Comparison of ENCODE assay signal across 23 cellular contexts in the genomic region with DNA sequence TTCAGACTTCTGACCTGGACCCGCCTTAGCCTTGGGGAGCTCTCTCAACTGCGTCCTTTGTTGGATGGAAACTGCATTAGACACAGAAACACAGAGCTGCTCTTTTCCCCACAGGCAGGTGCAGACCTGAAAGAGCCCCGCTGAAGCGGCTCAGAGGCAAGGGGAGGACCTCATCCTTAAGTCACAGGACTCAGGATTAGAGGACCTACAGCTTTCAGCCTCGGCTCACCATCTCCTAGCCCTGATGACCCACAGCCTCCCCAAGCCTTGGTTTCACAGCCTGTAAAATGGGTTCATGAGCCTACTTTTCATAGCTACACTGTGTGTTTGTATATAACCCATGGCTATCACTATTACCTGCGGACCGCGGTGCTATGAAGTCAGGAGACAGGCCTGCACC. TPM values are rescaled to one million over a fixed set of nuclear protein-coding genes. Genes with fewer than 3 reads are reported as not detected.
DNase-seq lines count a peak whose midpoint lies in the region; ATAC-seq and TF ChIP-seq lines count a peak whose summit lies in the region.
"Had no signal": no experiment of that assay in that cellular context is flagged by ENCODE, and none has a peak within 500 bp of the region (broad histone marks: within the 10 kb centered on the region; RNA-seq: fewer than 3 reads in every experiment).

No MANE protein-coding gene starts in this region.

- no peaks in the 10 kb centered on the region for H3K9me3 ChIP-seq in stomach
- H3K9me3 ChIP-seq: BE2C had no signal

- intact Hi-C loops in activated CD4-positive, alpha-beta memory T cell treated with anti-CD3 and anti-CD28 coated beads for 36 hours (cut with micrococcal nuclease), result no loop called here
- intact Hi-C loops in left colon (cut with DNase I, micrococcal nuclease), result no loop called here
- intact Hi-C loops in stomach (cut with DNase I; ENCODE audit: low total_unique reads), result loop anchor here (5.0 kb wide), 1 partner anchor 46 kb away; no protein-coding TSS in a partner anchor

- CTCF ChIA-PET in activated CD4-positive, alpha-beta memory T cell treated with anti-CD3 and anti-CD28 coated beads for 36 hours (lab: Charles Lee), result no interaction called here
- CTCF ChIA-PET in activated CD4-positive, alpha-beta memory T cell treated with anti-CD3 and anti-CD28 coated beads, Interleukin-2, amount 10 ng/mL, durations not matched to agents 7 days and 5 days (lab: Charles Lee), result no interaction called here
- CTCF ChIA-PET in RWPE1 (lab: Yijun Ruan, JAX), result interaction anchor here (0.7 to 0.8 kb wide), 2 partner anchors 12 to 123 kb away, joined by 3 to 5 read pairs; no protein-coding TSS in a partner anchor

- H3K27ac Mint-ChIP-seq in activated CD4-positive, alpha-beta memory T cell treated with anti-CD3 and anti-CD28 coated beads for 36 hours, result no peak overlapping the region
- H3K27ac Mint-ChIP-seq in activated CD4-positive, alpha-beta memory T cell treated with anti-CD3 and anti-CD28 coated beads, Interleukin-2, amount 10 ng/mL, durations not matched to agents 7 days and 5 days, result no peak overlapping the region
- H3K27ac Mint-ChIP-seq: mesothelial cell of epicardium had no signal

- TF ChIP-seq EP300 in stomach (IDR thresholded peaks at IDR 0.05), result no peak

- H3K4me1 ChIP-seq in stomach, result peaks cover 27 to 65% (median 35%) of the 10 kb centered on the region in 4 donors
- H3K4me1 ChIP-seq: BE2C, parathyroid adenoma had no signal

- no peak overlapping the region for H3K4me3 ChIP-seq in stomach
- H3K4me3 ChIP-seq: cardiac muscle cell had no signal

- H3K36me3 ChIP-seq in stomach, result no peaks in the 10 kb centered on the region
- H3K36me3 ChIP-seq: BE2C, cardiac muscle cell had no signal

- no peak overlapping the region for H3K4me3 Mint-ChIP-seq in activated CD4-positive, alpha-beta memory T cell treated with anti-CD3 and anti-CD28 coated beads for 36 hours
- no peak overlapping the region for H3K4me3 Mint-ChIP-seq in activated CD4-positive, alpha-beta memory T cell treated with anti-CD3 and anti-CD28 coated beads, Interleukin-2, amount 10 ng/mL, durations not matched to agents 7 days and 5 days
- H3K4me3 Mint-ChIP-seq: mesothelial cell of epicardium, nephron had no signal

- H3K27ac ChIP-seq in RWPE1 (0 out of 2 replicates have a peak overlapping the region, but pooled peaks have one; percentile 2), stomach (peak overlapping the region in 3 of 5 donors; percentile 53 to 79 (median 70))
- H3K27ac ChIP-seq: cardiac muscle cell had no signal

- no peak for TF ChIP-seq CTCF in RWPE1 (conservative IDR thresholded peaks at IDR 0.05; ENCODE audit: low read depth)
- no peak for TF ChIP-seq CTCF in stomach (IDR thresholded peaks at IDR 0.05)

- peak; percentile 1 for DNase-seq in activated CD4-positive, alpha-beta memory T cell treated with anti-CD3 and anti-CD28 coated beads for 36 hours
- no peak for DNase-seq in activated CD4-positive, alpha-beta memory T cell treated with anti-CD3 and anti-CD28 coated beads, Interleukin-2, amount 10 ng/mL, durations not matched to agents 7 days and 5 days
- DNase-seq in RWPE1 (ENCODE audit: low spot score) (no peak), left colon (peak in 1 of 2 donors; percentile 25), stomach (no peak), hepatic stellate cell (ENCODE audit: low spot score) (no peak)
- DNase-seq: activated CD4-positive, CD25-positive, alpha-beta regulatory T cell treated with anti-CD3 and anti-CD28 coated beads, Interleukin-2, amount 50 U/mL, for 72 hours; activated effector memory CD4-positive, alpha-beta T cell treated with Interleukin-2 at 50 U/mL for 16 hours; amygdala; BE2C; EL; NCI-H1436; NCI-H524 treated with DMSO at 0.1 percent for 48 hours; RPMI8226; stimulated activated CD4-positive, alpha-beta T cell treated with anti-CD3 and anti-CD28 coated beads, Interleukin-1b, Interleukin-23, amount 100 ng/mL, for 48 hours; stimulated activated naive CD4-positive, alpha-beta T cell; trophoblast cell had no signal

- WGBS in stomach, 5 donors, result 85 to 94% (median 93%) methylated on average over 8 of the region's 8 CpGs

- no peak for TF ChIP-seq POLR2A in stomach (IDR thresholded peaks at IDR 0.05)

- H3K4me1 Mint-ChIP-seq in activated CD4-positive, alpha-beta memory T cell treated with anti-CD3 and anti-CD28 coated beads for 36 hours (ENCODE audit: low read depth), result peaks cover 37% of the 10 kb centered on the region
- H3K4me1 Mint-ChIP-seq in activated CD4-positive, alpha-beta memory T cell treated with anti-CD3 and anti-CD28 coated beads, Interleukin-2, amount 10 ng/mL, durations not matched to agents 7 days and 5 days, result peaks cover 34% of the 10 kb centered on the region

- POLR2A ChIA-PET in activated CD4-positive, alpha-beta memory T cell treated with anti-CD3 and anti-CD28 coated beads for 36 hours (lab: Charles Lee), result no interaction called here
- POLR2A ChIA-PET in activated CD4-positive, alpha-beta memory T cell treated with anti-CD3 and anti-CD28 coated beads, Interleukin-2, amount 10 ng/mL, durations not matched to agents 7 days and 5 days (lab: Charles Lee), result no interaction called here
- POLR2A ChIA-PET in RWPE1 (lab: Yijun Ruan, JAX; ENCODE audit: low non-redundant PET), result no interaction called here

- H3K36me3 Mint-ChIP-seq in activated CD4-positive, alpha-beta memory T cell treated with anti-CD3 and anti-CD28 coated beads for 36 hours, result no peaks in the 10 kb centered on the region
- peaks cover 9% of the 10 kb centered on the region for H3K36me3 Mint-ChIP-seq in activated CD4-positive, alpha-beta memory T cell treated with anti-CD3 and anti-CD28 coated beads, Interleukin-2, amount 10 ng/mL, durations not matched to agents 7 days and 5 days (ENCODE audit: low read depth)
- H3K36me3 Mint-ChIP-seq: mesothelial cell of epicardium had no signal

- H3K9me3 Mint-ChIP-seq in activated CD4-positive, alpha-beta memory T cell treated with anti-CD3 and anti-CD28 coated beads for 36 hours, result no peaks in the 10 kb centered on the region
- no peaks in the 10 kb centered on the region for H3K9me3 Mint-ChIP-seq in activated CD4-positive, alpha-beta memory T cell treated with anti-CD3 and anti-CD28 coated beads, Interleukin-2, amount 10 ng/mL, durations not matched to agents 7 days and 5 days
- H3K9me3 Mint-ChIP-seq: mesothelial cell of epicardium, nephron had no signal

- ATAC-seq in left colon (peak; percentile 49), HG02763 (IDR thresholded peaks at IDR 0.05; ENCODE audit: unreplicated experiment) (no peak), GM18511 (IDR thresholded peaks at IDR 0.05; ENCODE audit: unreplicated experiment) (no peak)

- H3K27me3 Mint-ChIP-seq in activated CD4-positive, alpha-beta memory T cell treated with anti-CD3 and anti-CD28 coated beads for 36 hours, result no peaks in the 10 kb centered on the region
- no peaks in the 10 kb centered on the region for H3K27me3 Mint-ChIP-seq in activated CD4-positive, alpha-beta memory T cell treated with anti-CD3 and anti-CD28 coated beads, Interleukin-2, amount 10 ng/mL, durations not matched to agents 7 days and 5 days

- H3K27me3 ChIP-seq in stomach, result no peaks in the 10 kb centered on the region
- H3K27me3 ChIP-seq: BE2C, cardiac muscle cell had no signal

RNA-seq across cellular contexts. Expression of gene ZNF710, which starts 20.0 kb away (rescaled TPM):
- total RNA-seq in activated CD4-positive, alpha-beta memory T cell treated with anti-CD3 and anti-CD28 coated beads for 36 hours, result 10 to 100 TPM; 27.0 to 28.5 TPM
- 10 to 100 TPM; 19.4 to 20.7 TPM for total RNA-seq in activated CD4-positive, alpha-beta memory T cell treated with anti-CD3 and anti-CD28 coated beads, Interleukin-2, amount 10 ng/mL, durations not matched to agents 7 days and 5 days
- 10 to 100 TPM; 33.8 to 52.9 TPM for total RNA-seq in left colon
- 10 to 100 TPM in 4 of 5 donors, 1 to 10 TPM in 1; 7.9 to 35.3 (median 15.2) TPM for total RNA-seq in stomach
- 10 to 100 TPM; 15.6 to 21.1 (median 16.6) TPM for polyA plus RNA-seq in stomach
